Comparison of ENCODE assay signal across 20 cellular contexts in genomic region chr10:133056651-133057178, GRCh38. TPM values are rescaled to one million over a fixed set of nuclear protein-coding genes. Genes with fewer than 3 reads are reported as not detected.
DNase-seq lines count a peak whose midpoint lies in the region; ATAC-seq, FAIRE-seq and TF ChIP-seq lines count a peak whose summit lies in the region.
"Had no signal": no experiment of that assay in that cellular context is flagged by ENCODE, and none has a peak within 500 bp of the region (broad histone marks: within the 10 kb centered on the region; RNA-seq: fewer than 3 reads in every experiment).

No MANE protein-coding gene starts in this region.

- no peak overlapping the region for H3K9ac ChIP-seq in HepG2 (ENCODE audit: insufficient read depth, low read depth, low read length)

- no peak for FAIRE-seq in HepG2 (lab: Jason Lieb, UNC)
- FAIRE-seq: D721Med had no signal

- intact Hi-C loops in HepG2 (cut with micrococcal nuclease; ENCODE audit: unreplicated experiment): no loop called here
- intact Hi-C loops in right lobe of liver (cut with DNase I): no loop called here

- peaks cover 19% of the 10 kb centered on the region for H3K36me3 Mint-ChIP-seq in stimulated activated effector memory CD8-positive, alpha-beta T cell treated with anti-CD3 and anti-CD28 coated beads, Interleukin-12 subunit alpha, Interleukin-12 subunit beta, amount 100 ng/mL, for 72 hours
- H3K36me3 Mint-ChIP-seq in naive thymus-derived CD8-positive, alpha-beta T cell: no peaks in the 10 kb centered on the region

- H3K4me1 ChIP-seq in HepG2 (ENCODE audit: insufficient read depth, low read length): no peaks in the 10 kb centered on the region
- H3K4me1 ChIP-seq in right lobe of liver: no peaks in the 10 kb centered on the region
- H3K4me1 ChIP-seq in RWPE2 (ENCODE audit: insufficient read depth, poor library complexity, severe bottlenecking): no peaks in the 10 kb centered on the region
- H3K4me1 ChIP-seq: BE2C, Caco-2, HAP-1 had no signal

- BruUV-seq in HepG2 (replicated peaks; lab: Mats Ljungman, UMichigan): no TSS peak

- TF ChIP-seq CTCF in HepG2 (CRISPR knock-in tag; IDR thresholded peaks at IDR 0.05) (no peak), right lobe of liver (IDR thresholded peaks at IDR 0.05) (no peak), RWPE2 (IDR thresholded peaks at IDR 0.05; ENCODE audit: poor library complexity, severe bottlenecking) (no peak)

- CTCF ChIA-PET in HepG2 (lab: Yijun Ruan, JAX; ENCODE audit: low intra/inter-chr PET ratio, low total read pairs): no interaction called here

- no peaks in the 10 kb centered on the region for H3K79me2 ChIP-seq in HepG2 (ENCODE audit: insufficient read depth, low read length)

- ATAC-seq in HepG2: no peak
- ATAC-seq in right lobe of liver: no peak
- ATAC-seq in RWPE2 (ENCODE audit: low read depth): peak; percentile 19; the same call in 1 of the 3 replicates
- peak; percentile 25 for ATAC-seq in stimulated activated effector memory CD8-positive, alpha-beta T cell treated with anti-CD3 and anti-CD28 coated beads, Interleukin-12 subunit alpha, Interleukin-12 subunit beta, amount 100 ng/mL, for 72 hours
- no peak for ATAC-seq in naive thymus-derived CD8-positive, alpha-beta T cell

- H4K20me1 ChIP-seq in HepG2 (ENCODE audit: insufficient read depth, low read length): no peaks in the 10 kb centered on the region

- H3K9me3 ChIP-seq in HepG2 (ENCODE audit: low read length): no peaks in the 10 kb centered on the region
- H3K9me3 ChIP-seq in right lobe of liver: no peaks in the 10 kb centered on the region
- H3K9me3 ChIP-seq in RWPE2 (ENCODE audit: severe bottlenecking): no peaks in the 10 kb centered on the region
- H3K9me3 ChIP-seq: BE2C, HAP-1 had no signal

- peaks cover 0 to 37% (median 9%) of the 10 kb centered on the region in 5 donors for H3K27me3 Mint-ChIP-seq in naive thymus-derived CD8-positive, alpha-beta T cell
- H3K27me3 Mint-ChIP-seq: CD4-positive, alpha-beta T cell had no signal

- no peak for TF ChIP-seq POLR2A in HepG2 (IDR thresholded peaks at IDR 0.05; ENCODE audit: insufficient read depth in 1 of 2, low read depth in 2 of 2, low read length in 2 of 2)
- no peak for TF ChIP-seq POLR2A in right lobe of liver (IDR thresholded peaks at IDR 0.05)

- TF ChIP-seq EP300 in HepG2 (IDR thresholded peaks at IDR 0.05; ENCODE audit: low read depth in 2 of 2, low read length in 2 of 2) (no peak), HepG2 (CRISPR knock-in tag; IDR thresholded peaks at IDR 0.05; ENCODE audit: borderline replicate concordance) (no peak)

- H3K4me3 ChIP-seq in HepG2 (replicated peaks in 1 of 3; ENCODE audit: insufficient read depth in 1 of 3, low read depth in 2 of 3, low read length in 3 of 3): no peak overlapping the region
- no peak overlapping the region for H3K4me3 ChIP-seq in right lobe of liver
- H3K4me3 ChIP-seq in RWPE2 (ENCODE audit: severe bottlenecking): no peak overlapping the region
- H3K4me3 ChIP-seq: HAP-1 had no signal

- no peak overlapping the region for H2AFZ ChIP-seq in HepG2 (ENCODE audit: low read length)

- H3K27ac ChIP-seq in HepG2 (ENCODE audit: extremely low read length, insufficient read depth, low read length) (no peak overlapping the region), right lobe of liver (no peak overlapping the region), RWPE2 (ENCODE audit: poor library complexity, severe bottlenecking) (no peak overlapping the region)
- H3K27ac ChIP-seq: C4-2B had no signal

- TF ChIP-seq RAD21 in HepG2 (CRISPR knock-in tag; IDR thresholded peaks at IDR 0.05): no peak

- no peak overlapping the region for H3K27ac Mint-ChIP-seq in stimulated activated effector memory CD8-positive, alpha-beta T cell treated with anti-CD3 and anti-CD28 coated beads, Interleukin-12 subunit alpha, Interleukin-12 subunit beta, amount 100 ng/mL, for 72 hours
- no peak overlapping the region for H3K27ac Mint-ChIP-seq in naive thymus-derived CD8-positive, alpha-beta T cell
- H3K27ac Mint-ChIP-seq: CD4-positive, alpha-beta T cell had no signal

- H3K4me1 Mint-ChIP-seq in stimulated activated effector memory CD8-positive, alpha-beta T cell treated with anti-CD3 and anti-CD28 coated beads, Interleukin-12 subunit alpha, Interleukin-12 subunit beta, amount 100 ng/mL, for 72 hours: peaks cover 14% of the 10 kb centered on the region
- peaks cover 12 to 28% (median 14%) of the 10 kb centered on the region in 4 donors for H3K4me1 Mint-ChIP-seq in naive thymus-derived CD8-positive, alpha-beta T cell

- peak; percentile 18 for DNase-seq in NCI-H2196 (lab: John Stamatoyannopoulos, UW; ENCODE audit: unreplicated experiment)
- no peak for DNase-seq in NCI-H2196 treated with DMSO at 0.1 percent for 48 hours (lab: John Stamatoyannopoulos, UW; ENCODE audit: unreplicated experiment)
- no peak for DNase-seq in HepG2 (ENCODE audit: low spot score)
- no peak for DNase-seq in right lobe of liver
- no peak for DNase-seq in RWPE2 (ENCODE audit: low spot score)
- DNase-seq in stimulated activated effector memory CD8-positive, alpha-beta T cell treated with anti-CD3 and anti-CD28 coated beads, Interleukin-12 subunit alpha, Interleukin-12 subunit beta, amount 100 ng/mL, for 72 hours (ENCODE audit: low spot score in 2 of 2): no peak
- no peak for DNase-seq in GM19240 (ENCODE audit: insufficient read length, low spot score)
- no peak for DNase-seq in naive thymus-derived CD8-positive, alpha-beta T cell
- DNase-seq: 8988T; ACHN; BE2C; Caco-2; CD4-positive, alpha-beta T cell; DMS79 treated with DMSO at 0.1 percent for 48 hours; GF-D8 had no signal

- H3K36me3 ChIP-seq in HepG2 (replicated peaks in 1 of 2; ENCODE audit: control insufficient read depth in 1 of 2, insufficient read depth in 2 of 2, low read length in 2 of 2): no peaks in the 10 kb centered on the region
- H3K36me3 ChIP-seq in right lobe of liver: no peaks in the 10 kb centered on the region
- no peaks in the 10 kb centered on the region for H3K36me3 ChIP-seq in RWPE2 (ENCODE audit: low read depth)
- H3K36me3 ChIP-seq: BE2C, HAP-1 had no signal

- no peak overlapping the region for H3K4me2 ChIP-seq in HepG2 (ENCODE audit: low read depth, low read length)

- in situ Hi-C loops in HepG2 (cut with HindIII; ENCODE audit: extremely low pct_ligation_motif_present, low pct_unique_long_range_greater_than_20kb): no loop called here

- whole genome bisulfite sequencing in HepG2 (ENCODE audit: low lambda C conversion rate): 0% methylated on average over 7 of the region's 19 CpGs
- WGBS in right lobe of liver (ENCODE audit: insufficient coverage, low coverage, low lambda C conversion rate, missing lambda C conversion rate): 80% methylated on average over 2 of the region's 19 CpGs

- POLR2A ChIA-PET in HepG2 (lab: Yijun Ruan, JAX): no interaction called here
- POLR2A ChIA-PET in naive thymus-derived CD8-positive, alpha-beta T cell (lab: Charles Lee): no interaction called here

- no peaks in the 10 kb centered on the region for H3K9me3 Mint-ChIP-seq in stimulated activated effector memory CD8-positive, alpha-beta T cell treated with anti-CD3 and anti-CD28 coated beads, Interleukin-12 subunit alpha, Interleukin-12 subunit beta, amount 100 ng/mL, for 72 hours
- H3K9me3 Mint-ChIP-seq in naive thymus-derived CD8-positive, alpha-beta T cell: no peaks in the 10 kb centered on the region
- H3K9me3 Mint-ChIP-seq: CD4-positive, alpha-beta T cell had no signal

- H3K27me3 ChIP-seq in HepG2 (ENCODE audit: control insufficient read depth in 1 of 2, insufficient read depth in 2 of 2, low read length in 2 of 2) (peaks cover 21 to 63% of the 10 kb centered on the region in 2 experiments; a peak in 4 of 5 replicates), right lobe of liver (no peaks in the 10 kb centered on the region), RWPE2 (ENCODE audit: insufficient read depth, poor library complexity, severe bottlenecking) (peaks cover 25% of the 10 kb centered on the region)
- H3K27me3 ChIP-seq: BE2C had no signal

- no peak overlapping the region for H3K4me3 Mint-ChIP-seq in stimulated activated effector memory CD8-positive, alpha-beta T cell treated with anti-CD3 and anti-CD28 coated beads, Interleukin-12 subunit alpha, Interleukin-12 subunit beta, amount 100 ng/mL, for 72 hours
- peak overlapping the region in 1 of 10 donors; percentile 15 for H3K4me3 Mint-ChIP-seq in naive thymus-derived CD8-positive, alpha-beta T cell
- H3K4me3 Mint-ChIP-seq: CD4-positive, alpha-beta T cell had no signal

TF ChIP-seq in HepG2, 621 proteins besides CTCF, POLR2A, EP300 and RAD21 (continues in another document):
- TF ChIP-seq SATB2 (CRISPR knock-in tag; IDR thresholded peaks at IDR 0.05) (no peak), CENPBD1 (CRISPR knock-in tag; IDR thresholded peaks at IDR 0.05; ENCODE audit: borderline replicate concordance, low read depth) (no peak), TCF7 (IDR thresholded peaks at IDR 0.05; ENCODE audit: low read depth) (no peak)

RNA-seq across cellular contexts. Expression of gene ADGRA1, which starts 31.0 kb away (rescaled TPM):
- total RNA-seq in HepG2 (2016; rRNA removed; fragmentation: Illumina TruSeq; extraction: Trizol): not detected in 2 replicates
- total RNA-seq in HepG2 (2016; cell fraction: cytosol; rRNA removed; fragmentation: Illumina TruSeq; extraction: Trizol; ENCODE audit: low read depth): not detected in 2 replicates
- total RNA-seq in HepG2 (2016; cell fraction: insoluble cytoplasmic fraction; rRNA removed; fragmentation: Illumina TruSeq; extraction: Trizol): not detected in 2 replicates
- total RNA-seq in HepG2 (2016; cell fraction: membrane; rRNA removed; fragmentation: Illumina TruSeq; extraction: Trizol): not detected in 2 replicates
- not detected in 2 replicates for total RNA-seq in HepG2 (2016; cell fraction: nucleus; rRNA removed; fragmentation: Illumina TruSeq; extraction: Trizol)
- not detected in 2 replicates for polyA plus RNA-seq in HepG2 (2011; rRNA removed)
- not detected in 2 replicates for polyA plus RNA-seq in HepG2 (2011; cell fraction: cytosol; rRNA removed)
- polyA plus RNA-seq in HepG2 (2011; cell fraction: nucleus; rRNA removed): not detected in 2 replicates
- not detected in 2 replicates for polyA plus RNA-seq in HepG2 (2012)
- not detected in 2 replicates for polyA plus RNA-seq in HepG2 (2016; cell fraction: cytosol; fragmentation: Illumina TruSeq; extraction: Trizol; ENCODE audit: low read depth)
- not detected in 2 replicates for polyA plus RNA-seq in HepG2 (2016; cell fraction: insoluble cytoplasmic fraction; fragmentation: Illumina TruSeq; extraction: Trizol; ENCODE audit: low read depth)
- not detected in 2 replicates for polyA plus RNA-seq in HepG2 (2016; cell fraction: membrane; fragmentation: Illumina TruSeq; extraction: Trizol; ENCODE audit: low read depth)
- polyA plus RNA-seq in HepG2 (2016; cell fraction: nucleus; fragmentation: Illumina TruSeq; extraction: Trizol; ENCODE audit: insufficient read depth, low read depth): not detected in 2 replicates
- polyA minus RNA-seq in HepG2 (2011; rRNA and poly(A)+ RNA removed; ENCODE audit: low replicate concordance): not detected in 2 replicates
- not detected in 2 replicates for polyA minus RNA-seq in HepG2 (2011; cell fraction: cytosol; rRNA and poly(A)+ RNA removed)
- not detected in 2 replicates for polyA minus RNA-seq in HepG2 (2011; cell fraction: nucleus; rRNA and poly(A)+ RNA removed)
- total RNA-seq in right lobe of liver: under 1 TPM in 5 of 6 experiments, not detected in 1; 0.10 to 0.46 (median 0.16) TPM
- not detected for total RNA-seq in naive thymus-derived CD8-positive, alpha-beta T cell
- not detected for polyA plus RNA-seq in naive thymus-derived CD8-positive, alpha-beta T cell
- total RNA-seq: Caco-2; CD4-positive, alpha-beta T cell; H4; HT-29 had no signal

Comparison
In these comparisons a context has a peak if more than half of its experiments do, and no peak if none do; other contexts are left out.
1. ATAC-seq: peak in RWPE2 (single experiment) and stimulated activated effector memory CD8-positive, alpha-beta T cell treated with anti-CD3 and anti-CD28 coated beads, Interleukin-12 subunit alpha, Interleukin-12 subunit beta, amount 100 ng/mL, for 72 hours (single experiment); none in HepG2 (single experiment), right lobe of liver (0 of 4) and naive thymus-derived CD8-positive, alpha-beta T cell (0 of 2).